In genomic region chrX:25288676-25289075, GRCh38 we compare ENCODE assay signal across 23 cellular contexts.
A peak's percentile ranks its signal among the peaks of the same experiment; 100 is the strongest.
DNase-seq lines count a peak whose midpoint lies in the region; ATAC-seq, FAIRE-seq and TF ChIP-seq lines count a peak whose summit lies in the region.
"Had no signal": no experiment of that assay in that cellular context is flagged by ENCODE, and none has a peak within 500 bp of the region (broad histone marks: within the 10 kb centered on the region; RNA-seq: fewer than 3 reads in every experiment).

No MANE protein-coding gene starts in this region.

- FAIRE-seq in HepG2 (lab: Jason Lieb, UNC): no peak
- FAIRE-seq: A549, D721Med, G401.6, GM12891, GM19239 had no signal

- H3K27ac Mint-ChIP-seq in activated CD8-positive, alpha-beta memory T cell treated with anti-CD3 and anti-CD28 coated beads, Interleukin-2, amount 10 ng/mL, durations not matched to agents 7 days and 5 days: no peak overlapping the region
- H3K27ac Mint-ChIP-seq: B cell; CD4-positive, alpha-beta T cell; CD8-positive, alpha-beta T cell had no signal

- in situ Hi-C loops in HepG2 (cut with HindIII; ENCODE audit: extremely low pct_ligation_motif_present, low pct_unique_long_range_greater_than_20kb): no loop called here

- no peaks in the 10 kb centered on the region for H3K9me3 Mint-ChIP-seq in activated CD8-positive, alpha-beta memory T cell treated with anti-CD3 and anti-CD28 coated beads, Interleukin-2, amount 10 ng/mL, durations not matched to agents 7 days and 5 days (ENCODE audit: low read depth)
- H3K9me3 Mint-ChIP-seq: CD4-positive, alpha-beta T cell; CD8-positive, alpha-beta T cell had no signal

- intact Hi-C loops in HepG2 (cut with micrococcal nuclease; ENCODE audit: unreplicated experiment): no loop called here
- intact Hi-C loops in right lobe of liver (cut with DNase I): no loop called here

- H3K4me1 ChIP-seq in HepG2 (ENCODE audit: insufficient read depth, low read length) (no peaks in the 10 kb centered on the region), right lobe of liver (no peaks in the 10 kb centered on the region)
- H3K4me1 ChIP-seq: A549, Caco-2 had no signal

- 0% methylated on average over 1 of the region's 1 CpG for WGBS in HepG2 (ENCODE audit: low lambda C conversion rate)
- 38% methylated on average over 1 of the region's 1 CpG for WGBS in right lobe of liver (ENCODE audit: insufficient coverage, low coverage, low lambda C conversion rate, missing lambda C conversion rate)

- H3K4me3 ChIP-seq in HepG2 (replicated peaks in 1 of 3; ENCODE audit: insufficient read depth in 1 of 3, low read depth in 2 of 3, low read length in 3 of 3): no peak overlapping the region
- no peak overlapping the region for H3K4me3 ChIP-seq in right lobe of liver
- no peak overlapping the region for H3K4me3 ChIP-seq in epithelial cell of esophagus (ENCODE audit: low read length)
- H3K4me3 ChIP-seq: A549; BLaER1 treated with 17β-estradiol and CSF1 and Interleukin-3, amounts not matched to agents 10 nM and 100 nM had no signal

- no peak for TF ChIP-seq EP300 in HepG2 (IDR thresholded peaks at IDR 0.05; ENCODE audit: low read depth in 2 of 2, low read length in 2 of 2)
- no peak for TF ChIP-seq EP300 in HepG2 (CRISPR knock-in tag; IDR thresholded peaks at IDR 0.05; ENCODE audit: borderline replicate concordance)

- H3K4me1 Mint-ChIP-seq in activated CD8-positive, alpha-beta memory T cell treated with anti-CD3 and anti-CD28 coated beads, Interleukin-2, amount 10 ng/mL, durations not matched to agents 7 days and 5 days: no peaks in the 10 kb centered on the region
- H3K4me1 Mint-ChIP-seq: B cell had no signal

- no peak for TF ChIP-seq POLR2A in HepG2 (IDR thresholded peaks at IDR 0.05; ENCODE audit: insufficient read depth in 1 of 2, low read depth in 2 of 2, low read length in 2 of 2)
- no peak for TF ChIP-seq POLR2A in right lobe of liver (IDR thresholded peaks at IDR 0.05)

- TF ChIP-seq CTCF in HepG2 (CRISPR knock-in tag; IDR thresholded peaks at IDR 0.05) (no peak), right lobe of liver (IDR thresholded peaks at IDR 0.05) (no peak), epithelial cell of esophagus (IDR thresholded peaks at IDR 0.05; ENCODE audit: insufficient read depth, low read depth, low read length, missing control alignments) (no peak)

- no peak for ATAC-seq in HepG2
- no peak for ATAC-seq in right lobe of liver
- ATAC-seq in activated CD8-positive, alpha-beta memory T cell treated with anti-CD3 and anti-CD28 coated beads, Interleukin-2, amount 10 ng/mL, durations not matched to agents 7 days and 5 days: no peak
- no peak for ATAC-seq in GM21526 (IDR thresholded peaks at IDR 0.05; ENCODE audit: low FRiP score, unreplicated experiment)
- ATAC-seq: A549; CD8-positive, alpha-beta T cell had no signal

- H3K79me2 ChIP-seq in HepG2 (ENCODE audit: insufficient read depth, low read length): no peaks in the 10 kb centered on the region

- H3K36me3 Mint-ChIP-seq in activated CD8-positive, alpha-beta memory T cell treated with anti-CD3 and anti-CD28 coated beads, Interleukin-2, amount 10 ng/mL, durations not matched to agents 7 days and 5 days: no peaks in the 10 kb centered on the region
- H3K36me3 Mint-ChIP-seq: CD8-positive, alpha-beta T cell had no signal

- no peaks in the 10 kb centered on the region for H3K27me3 ChIP-seq in HepG2 (ENCODE audit: control insufficient read depth in 1 of 2, insufficient read depth in 2 of 2, low read length in 2 of 2)
- peaks cover 0 to 7% of the 10 kb centered on the region in 2 donors for H3K27me3 ChIP-seq in right lobe of liver

- no peak overlapping the region for H3K4me3 Mint-ChIP-seq in activated CD8-positive, alpha-beta memory T cell treated with anti-CD3 and anti-CD28 coated beads, Interleukin-2, amount 10 ng/mL, durations not matched to agents 7 days and 5 days
- H3K4me3 Mint-ChIP-seq: B cell; CD4-positive, alpha-beta T cell; CD8-positive, alpha-beta T cell had no signal

- no peaks in the 10 kb centered on the region for H3K27me3 Mint-ChIP-seq in activated CD8-positive, alpha-beta memory T cell treated with anti-CD3 and anti-CD28 coated beads, Interleukin-2, amount 10 ng/mL, durations not matched to agents 7 days and 5 days
- H3K27me3 Mint-ChIP-seq: B cell; CD4-positive, alpha-beta T cell had no signal

- H3K27ac ChIP-seq in HepG2 (ENCODE audit: extremely low read length, insufficient read depth, low read length): no peak overlapping the region
- no peak overlapping the region for H3K27ac ChIP-seq in right lobe of liver
- H3K27ac ChIP-seq: 22Rv1; A549; BLaER1 treated with 17β-estradiol and CSF1 and Interleukin-3, amounts not matched to agents 10 nM and 100 nM had no signal

- BruUV-seq in HepG2 (replicated peaks; lab: Mats Ljungman, UMichigan): no TSS peak

- no peak for TF ChIP-seq RAD21 in HepG2 (CRISPR knock-in tag; IDR thresholded peaks at IDR 0.05)

- no peaks in the 10 kb centered on the region for H4K20me1 ChIP-seq in HepG2 (ENCODE audit: insufficient read depth, low read length)
- H4K20me1 ChIP-seq: BLaER1 treated with 17β-estradiol and CSF1 and Interleukin-3, amounts not matched to agents 10 nM and 100 nM had no signal

- no peak overlapping the region for H3K4me2 ChIP-seq in HepG2 (ENCODE audit: low read depth, low read length)
- H3K4me2 ChIP-seq: A549 had no signal

- POLR2A ChIA-PET in HepG2 (lab: Yijun Ruan, JAX): no interaction called here

- CTCF ChIA-PET in HepG2 (lab: Yijun Ruan, JAX; ENCODE audit: low intra/inter-chr PET ratio, low total read pairs): no interaction called here
- CTCF ChIA-PET in activated CD8-positive, alpha-beta memory T cell treated with anti-CD3 and anti-CD28 coated beads, Interleukin-2, amount 10 ng/mL, durations not matched to agents 7 days and 5 days (lab: Charles Lee): no interaction called here

- no peak overlapping the region for H3K9ac ChIP-seq in HepG2 (ENCODE audit: insufficient read depth, low read depth, low read length)
- H3K9ac ChIP-seq: BLaER1 treated with 17β-estradiol and CSF1 and Interleukin-3, amounts not matched to agents 10 nM and 100 nM had no signal

- H2AFZ ChIP-seq in HepG2 (ENCODE audit: low read length): no peak overlapping the region

- H3K9me3 ChIP-seq in HepG2 (ENCODE audit: low read length) (no peaks in the 10 kb centered on the region), right lobe of liver (no peaks in the 10 kb centered on the region)
- H3K9me3 ChIP-seq: A549; BLaER1 treated with 17β-estradiol and CSF1 and Interleukin-3, amounts not matched to agents 10 nM and 100 nM; Caco-2 had no signal

- H3K36me3 ChIP-seq in HepG2 (replicated peaks in 1 of 2; ENCODE audit: control insufficient read depth in 1 of 2, insufficient read depth in 2 of 2, low read length in 2 of 2) (no peaks in the 10 kb centered on the region), right lobe of liver (no peaks in the 10 kb centered on the region)
- H3K36me3 ChIP-seq: BLaER1 treated with 17β-estradiol and CSF1 and Interleukin-3, amounts not matched to agents 10 nM and 100 nM had no signal

- peak; percentile 17 for DNase-seq in DMS53 (lab: John Stamatoyannopoulos, UW)
- no peak for DNase-seq in DMS53 treated with DMSO at 0.1 percent for 48 hours (lab: John Stamatoyannopoulos, UW; ENCODE audit: unreplicated experiment)
- DNase-seq in HepG2 (ENCODE audit: low spot score): no peak
- no peak for DNase-seq in right lobe of liver
- DNase-seq in epithelial cell of esophagus (ENCODE audit: low read depth): peak; percentile 51
- peak; percentile 71 for DNase-seq in renal cortical epithelial cell (ENCODE audit: low read depth)
- DNase-seq in activated CD8-positive, alpha-beta memory T cell treated with anti-CD3 and anti-CD28 coated beads, Interleukin-2, amount 10 ng/mL, durations not matched to agents 7 days and 5 days: no peak
- DNase-seq: AML-193; Caco-2; Calu3; CD4-positive, alpha-beta T cell; CD8-positive, alpha-beta T cell; DMS79 treated with DMSO at 0.1 percent for 48 hours; GF-D8 had no signal

TF ChIP-seq in HepG2, 621 proteins besides CTCF, POLR2A, EP300 and RAD21:
- no peak for TF ChIP-seq ZNF367 (CRISPR knock-in tag; IDR thresholded peaks at IDR 0.05; ENCODE audit: borderline replicate concordance)
- TF ChIP-seq HNRNPK (IDR thresholded peaks at IDR 0.05; ENCODE audit: low read depth, low read length, poor library complexity, severe bottlenecking): peak; percentile 15
TF ChIP-seq in HepG2: peak in this region for 1.

Comparison
In these comparisons a context has a peak if more than half of its experiments do, and no peak if none do; other contexts are left out.
1. DNase-seq: peak in DMS53 (single experiment), epithelial cell of esophagus (single experiment) and renal cortical epithelial cell (single experiment); none in DMS53 treated with DMSO at 0.1 percent for 48 hours (single experiment), HepG2 (single experiment), right lobe of liver (0 of 3) and activated CD8-positive, alpha-beta memory T cell treated with anti-CD3 and anti-CD28 coated beads, Interleukin-2, amount 10 ng/mL, durations not matched to agents 7 days and 5 days (single experiment).